In the genomic region with DNA sequence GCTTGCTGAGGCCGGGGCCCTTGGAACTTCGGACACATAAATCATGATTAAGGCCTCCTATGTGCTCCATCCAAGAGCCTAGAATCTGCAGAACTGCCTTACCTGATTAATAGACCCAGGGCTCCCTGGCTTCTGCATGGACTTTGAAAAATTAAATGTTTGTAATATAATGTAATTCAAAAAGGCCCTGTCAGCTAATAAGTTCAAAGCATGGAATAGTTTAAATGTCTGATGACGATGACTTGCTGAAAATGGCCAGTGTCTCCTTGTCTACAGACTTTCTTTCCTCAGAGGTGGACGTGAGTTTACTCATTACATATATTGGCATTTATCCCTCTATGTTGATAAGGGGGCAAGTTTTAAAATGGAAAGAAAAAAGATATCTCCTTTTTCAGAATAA, we compare ENCODE assay signal across 2 cellular contexts.
A peak's percentile ranks its signal among the peaks of the same experiment; 100 is the strongest.
TF ChIP-seq lines count a peak whose summit lies in the region.

No MANE protein-coding gene starts in this region.

TF ChIP-seq in HepG2, 621 proteins besides CTCF, POLR2A, EP300 and RAD21:
- TF ChIP-seq MAFK (conservative IDR thresholded peaks at IDR 0.05 in 1 of 2, IDR thresholded peaks at IDR 0.05 in 1 of 2; ENCODE audit: low read length in 2 of 2): peak; percentile 58 to 72; a peak in 3 of 4 replicates
- TF ChIP-seq MAFF (IDR thresholded peaks at IDR 0.05; ENCODE audit: low read depth, low read length): peak; percentile 62
- TF ChIP-seq SALL1 (CRISPR knock-in tag; IDR thresholded peaks at IDR 0.05): no peak

TF ChIP-seq in IMR-90, 13 proteins besides CTCF, POLR2A, EP300 and RAD21:
- peak; percentile 32; the same call in 1 of the 2 replicates for TF ChIP-seq MAFK (IDR thresholded peaks at IDR 0.05; ENCODE audit: low read depth, low read length)
- TF ChIP-seq CEBPB (IDR thresholded peaks at IDR 0.05; ENCODE audit: low read depth, low read length): no peak
